Comparison of ENCODE assay signal across 10 cellular contexts in the genomic region with DNA sequence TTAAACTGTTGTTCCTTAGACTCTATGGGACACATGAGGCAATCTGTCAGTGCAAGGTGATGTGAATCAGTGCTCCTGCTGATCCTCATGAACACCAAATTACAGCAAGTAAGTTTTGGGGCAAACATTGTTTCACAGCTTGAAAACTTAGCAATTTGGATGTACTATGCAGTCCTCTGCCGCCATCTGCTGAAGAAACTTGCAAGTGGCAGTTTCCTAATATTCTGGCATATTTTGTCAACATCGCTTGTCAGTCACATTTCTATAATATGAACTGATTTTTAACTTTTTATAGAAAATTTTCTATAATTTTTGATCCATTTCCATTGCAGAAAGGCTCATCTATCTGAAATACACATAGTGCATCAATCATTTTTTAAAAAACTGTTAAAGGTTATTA. TPM values are rescaled to one million over a fixed set of nuclear protein-coding genes. Genes with fewer than 3 reads are reported as not detected.
DNase-seq lines count a peak whose midpoint lies in the region; ATAC-seq and TF ChIP-seq lines count a peak whose summit lies in the region.
"Had no signal": no experiment of that assay in that cellular context is flagged by ENCODE, and none has a peak within 500 bp of the region (broad histone marks: within the 10 kb centered on the region; RNA-seq: fewer than 3 reads in every experiment).

No MANE protein-coding gene starts in this region.

- H3K27ac ChIP-seq in RWPE2 (ENCODE audit: poor library complexity, severe bottlenecking) (no peak overlapping the region), prostate gland (no peak overlapping the region)

- H3K4me1 ChIP-seq in RWPE2 (ENCODE audit: insufficient read depth, poor library complexity, severe bottlenecking), result no peaks in the 10 kb centered on the region
- H3K4me1 ChIP-seq in prostate gland (replicated peaks), result no peaks in the 10 kb centered on the region

- H3K4me3 ChIP-seq in H7 (ENCODE audit: insufficient read depth, low read depth, low read length) (no peak overlapping the region), RWPE2 (ENCODE audit: severe bottlenecking) (no peak overlapping the region), prostate gland (no peak overlapping the region)

- peaks cover 9% of the 10 kb centered on the region for H3K36me3 ChIP-seq in H7 (replicated peaks; ENCODE audit: control insufficient read depth, insufficient read depth, low read length)
- H3K36me3 ChIP-seq in RWPE2 (ENCODE audit: low read depth), result peaks cover 97% of the 10 kb centered on the region
- peaks cover 5 to 7% of the 10 kb centered on the region in 2 donors for H3K36me3 ChIP-seq in prostate gland

- TF ChIP-seq POLR2A in erythroblast (IDR thresholded peaks at IDR 0.05; ENCODE audit: low read length) (no peak), prostate gland (IDR thresholded peaks at IDR 0.05) (no peak)

- ATAC-seq in RWPE2 (ENCODE audit: low read depth) (no peak), GM21619 (IDR thresholded peaks at IDR 0.05; ENCODE audit: unreplicated experiment) (no peak), GM21360 (IDR thresholded peaks at IDR 0.05; ENCODE audit: unreplicated experiment) (no peak)

- 72% methylated on average over 2 of the region's 2 CpGs for WGBS in prostate gland

- H3K9me3 ChIP-seq in RWPE2 (ENCODE audit: severe bottlenecking) (no peaks in the 10 kb centered on the region), prostate gland (no peaks in the 10 kb centered on the region)

- DNase-seq in COLO668 (lab: John Stamatoyannopoulos, UW; ENCODE audit: unreplicated experiment) (peak; percentile 14), H7 (peak; percentile 8), RWPE2 (ENCODE audit: low spot score) (no peak), erythroblast (lab: John Stamatoyannopoulos, UW) (peak; percentile 60 to 73), prostate gland (ENCODE audit: low spot score) (no peak), SHP77 treated with DMSO at 0.1 percent for 48 hours (lab: John Stamatoyannopoulos, UW) (no peak)

- H3K27me3 ChIP-seq in H7 (ENCODE audit: control insufficient read depth, insufficient read depth, low read length) (no peaks in the 10 kb centered on the region), RWPE2 (ENCODE audit: insufficient read depth, poor library complexity, severe bottlenecking) (no peaks in the 10 kb centered on the region), prostate gland (replicated peaks; ENCODE audit: insufficient read depth) (no peaks in the 10 kb centered on the region)

- intact Hi-C loops in prostate gland (cut with DNase I), result loop anchor here (10.0 kb wide), 1 partner anchor 102 kb away; no protein-coding TSS in a partner anchor

- peak; percentile 78 for TF ChIP-seq CTCF in RWPE2 (IDR thresholded peaks at IDR 0.05; ENCODE audit: poor library complexity, severe bottlenecking)
- peak in 3 of 4 experiments; percentile 39 to 61 (median 53) for TF ChIP-seq CTCF in prostate gland (IDR thresholded peaks at IDR 0.05)

RNA-seq across cellular contexts. Expression of gene ZAR1, which starts 56.3 kb away (rescaled TPM):
- 0.66 and 1.00 TPM in 2 replicates for total RNA-seq in H7 (2014; rRNA removed; shearing (Covaris generic))
- total RNA-seq in prostate gland, result 1 to 10 TPM in 1 of 2 donors, not detected in 1; 1.7 TPM
- total RNA-seq: mononuclear cell; T-helper 1 cell treated with Interleukin-12 subunit alpha and Interleukin-12 subunit beta and Interleukin-4 antibody, amounts not matched to agents 30 ng/mL and 1 ng/mL, for 36 hours had no signal

Comparison
In these comparisons a context has a peak if more than half of its experiments do, and no peak if none do; other contexts are left out.
1. DNase-seq: peak in COLO668 (single experiment), H7 (single experiment) and erythroblast (2 of 2); none in RWPE2 (single experiment), prostate gland (single experiment) and SHP77 treated with DMSO at 0.1 percent for 48 hours (single experiment).